In the genomic region with DNA sequence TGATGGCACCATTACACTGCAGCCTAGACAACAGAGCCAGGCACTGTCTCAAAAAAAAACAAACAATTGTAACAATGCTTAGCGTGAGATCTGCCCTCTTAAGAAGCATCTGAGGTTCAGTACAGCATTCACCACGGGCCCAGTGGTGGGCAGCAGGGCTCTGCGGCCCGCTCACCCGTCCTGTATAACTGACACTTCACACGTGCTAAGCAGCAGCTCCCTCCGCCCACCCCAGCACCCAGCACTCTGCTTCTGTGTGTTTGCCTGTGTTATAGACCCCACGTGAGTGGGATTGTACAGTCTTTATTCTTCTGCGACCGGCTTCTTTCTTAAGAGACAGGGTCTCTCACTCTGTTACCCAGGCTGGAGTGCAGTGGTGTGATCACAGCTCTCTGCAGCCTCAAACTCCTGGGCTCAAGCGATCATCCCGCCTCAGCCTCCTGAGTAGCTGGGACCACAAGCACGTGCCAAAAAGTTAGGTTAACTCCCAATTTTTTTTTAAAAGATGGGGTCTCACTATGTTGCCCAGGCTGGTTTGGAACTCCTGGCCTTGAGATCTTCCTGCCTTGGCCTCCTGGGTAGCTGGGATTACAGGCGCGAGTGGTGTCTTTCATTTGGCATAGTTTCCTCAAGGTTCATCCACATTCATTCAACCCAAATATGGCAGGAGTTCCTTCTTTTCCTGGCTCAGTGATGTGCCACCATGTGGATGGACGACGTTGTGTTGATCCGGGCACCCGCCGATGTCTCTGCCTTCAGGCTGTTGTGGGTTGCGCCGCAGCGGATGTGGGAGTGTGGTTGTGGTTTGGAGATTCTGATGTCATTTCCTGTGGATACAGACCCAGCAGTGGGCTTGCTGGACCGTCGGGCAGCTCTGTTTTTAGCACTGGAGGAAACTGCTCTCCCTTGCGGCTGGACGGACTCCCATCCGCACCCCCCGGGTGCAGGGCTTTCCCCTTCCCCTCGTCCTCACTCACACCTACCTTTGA, we compare ENCODE assay signal across 8 cellular contexts.
DNase-seq lines count a peak whose midpoint lies in the region; ATAC-seq and TF ChIP-seq lines count a peak whose summit lies in the region.

No MANE protein-coding gene starts in this region.

- H3K27me3 ChIP-seq in DND-41 (ENCODE audit: insufficient read depth, low read length, poor library complexity): no peaks in the 10 kb centered on the region
- H3K27me3 ChIP-seq in testis: no peaks in the 10 kb centered on the region

- H3K4me2 ChIP-seq in DND-41 (ENCODE audit: insufficient read depth, low read length): no peak overlapping the region

- no peaks in the 10 kb centered on the region for H3K79me2 ChIP-seq in DND-41 (ENCODE audit: insufficient read depth, low read length)

- no peaks in the 10 kb centered on the region for H3K27me3 Mint-ChIP-seq in activated naive CD8-positive, alpha-beta T cell

- H4K20me1 ChIP-seq in DND-41 (ENCODE audit: insufficient read depth, low read length): peaks cover 18% of the 10 kb centered on the region

- DNase-seq in DND-41: peak; percentile 57
- DNase-seq in T follicular helper cell (ENCODE audit: low read depth): peak; percentile 30
- DNase-seq in medulla oblongata (ENCODE audit: extremely low spot score): peak; percentile 36
- DNase-seq in stimulated activated naive CD4-positive, alpha-beta T cell treated with Interleukin-2 at 50 U/mL for 16 hours (lab: John Stamatoyannopoulos, UW): peak; percentile 57
- no peak for DNase-seq in mesenteric fat pad (ENCODE audit: low spot score)
- no peak for DNase-seq in testis

- peaks cover 98% of the 10 kb centered on the region for H3K36me3 ChIP-seq in DND-41 (ENCODE audit: insufficient read depth, low read length)
- no peaks in the 10 kb centered on the region for H3K36me3 ChIP-seq in testis (ENCODE audit: low read depth, missing control alignments)

- WGBS in testis, 2 donors: 90% methylated on average over 29 to 30 of the region's 30 CpGs

- H3K4me1 Mint-ChIP-seq in activated naive CD8-positive, alpha-beta T cell (ENCODE audit: low read depth): peaks cover 34% of the 10 kb centered on the region

- H3K4me1 ChIP-seq in DND-41 (ENCODE audit: insufficient read depth, low read length) (0 out of 2 replicates have a peak, but pooled peaks cover 3% of the 10 kb centered on the region), testis (peaks cover 11% of the 10 kb centered on the region)

- ATAC-seq in DND-41 (ENCODE audit: insufficient read depth, low read depth): peak; percentile 60
- ATAC-seq in GM21825 (IDR thresholded peaks at IDR 0.05; ENCODE audit: unreplicated experiment): peak; percentile 52

- TF ChIP-seq CTCF in DND-41 (IDR thresholded peaks at IDR 0.05; ENCODE audit: borderline replicate concordance, extremely low read depth, low read length, poor library complexity, severe bottlenecking): no peak
- TF ChIP-seq CTCF in testis (IDR thresholded peaks at IDR 0.05): no peak

- no peak overlapping the region for H3K27ac ChIP-seq in DND-41 (ENCODE audit: low read length)
- H3K27ac ChIP-seq in testis: no peak overlapping the region

- no peak overlapping the region for H3K4me3 ChIP-seq in DND-41 (ENCODE audit: low read depth in 1 of 2, low read length in 2 of 2)
- H3K4me3 ChIP-seq in testis: no peak overlapping the region

- no peaks in the 10 kb centered on the region for H3K9me3 Mint-ChIP-seq in activated naive CD8-positive, alpha-beta T cell (ENCODE audit: low read depth)

- H3K4me3 Mint-ChIP-seq in activated naive CD8-positive, alpha-beta T cell: peak overlapping the region; percentile 75

- no peak overlapping the region for H2AFZ ChIP-seq in DND-41 (ENCODE audit: low read depth, low read length)

- intact Hi-C loops in testis (cut with DNase I; ENCODE audit: low total_unique reads): no loop called here

- no peak for TF ChIP-seq POLR2A in testis (IDR thresholded peaks at IDR 0.05)

- H3K9ac ChIP-seq in DND-41 (ENCODE audit: low read depth, low read length): no peak overlapping the region

- peak overlapping the region; percentile 86 for H3K27ac Mint-ChIP-seq in activated naive CD8-positive, alpha-beta T cell

- peaks cover 6% of the 10 kb centered on the region for H3K36me3 Mint-ChIP-seq in activated naive CD8-positive, alpha-beta T cell

- no peaks in the 10 kb centered on the region for H3K9me3 ChIP-seq in DND-41 (ENCODE audit: insufficient read depth, low read length, severe bottlenecking)
- H3K9me3 ChIP-seq in testis: no peaks in the 10 kb centered on the region

Comparison
In these comparisons a context has a peak if more than half of its experiments do, and no peak if none do; other contexts are left out.
1. DNase-seq: peak in DND-41 (single experiment), T follicular helper cell (single experiment), medulla oblongata (single experiment) and stimulated activated naive CD4-positive, alpha-beta T cell treated with Interleukin-2 at 50 U/mL for 16 hours (single experiment); none in mesenteric fat pad (single experiment) and testis (single experiment).